ENCODE assay signal across 13 cellular contexts in the genomic region with DNA sequence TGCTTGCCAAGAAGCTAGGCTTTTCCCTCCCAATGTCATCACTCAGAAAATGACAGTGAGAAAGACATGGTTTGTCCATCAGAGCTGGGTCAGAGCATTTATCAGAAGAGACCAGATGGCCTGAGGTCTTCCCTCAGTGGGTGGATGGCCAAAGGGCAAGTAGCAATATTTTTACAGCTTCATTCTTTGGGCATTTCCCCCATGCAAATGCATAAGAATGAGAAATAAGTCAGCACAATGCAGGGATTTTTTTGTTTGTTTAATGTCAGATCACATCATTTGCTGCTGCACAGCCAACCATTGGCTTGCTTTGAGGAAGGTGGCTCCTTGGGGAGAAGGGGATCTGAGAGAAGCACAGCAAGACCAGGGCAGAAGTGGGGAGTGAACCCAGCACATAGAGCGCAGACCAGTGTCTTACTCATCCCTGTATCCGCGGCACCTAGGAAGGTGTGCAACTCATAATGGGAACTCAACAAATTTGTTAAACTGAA.
DNase-seq lines count a peak whose midpoint lies in the region; ATAC-seq, FAIRE-seq and TF ChIP-seq lines count a peak whose summit lies in the region.
"Had no signal": no experiment of that assay in that cellular context is flagged by ENCODE, and none has a peak within 500 bp of the region (broad histone marks: within the 10 kb centered on the region; RNA-seq: fewer than 3 reads in every experiment).

No MANE protein-coding gene starts in this region.

- FAIRE-seq in GM19239 (lab: Jason Lieb, UNC) = peak; percentile 37

- no peak for TF ChIP-seq CTCF in GM10248 (IDR thresholded peaks at IDR 0.05; ENCODE audit: control extremely low read depth, extremely low read depth, low read depth, missing control alignments)

- no peaks in the 10 kb centered on the region for H3K4me1 Mint-ChIP-seq in activated naive CD4-positive, alpha-beta T cell treated with anti-CD3 and anti-CD28 coated beads, Interleukin-2, amount 10 ng/mL, durations not matched to agents 7 days and 5 days
- H3K4me1 Mint-ChIP-seq: activated T-helper 17 cell treated with anti-CD3 and anti-CD28 coated beads, Interleukin-2, amount 50 U/mL, for 72 hours had no signal

- DNase-seq in GM10248 (ENCODE audit: extremely low spot score) (peak; percentile 46), GM19239 (ENCODE audit: insufficient read length, low spot score) (no peak), medulla oblongata (ENCODE audit: extremely low spot score) (no peak)
- DNase-seq in stimulated activated CD4-positive, alpha-beta T cell treated with anti-CD3 and anti-CD28 coated beads, Interleukin-4, amount 100 ng/mL, for 4 hours = no peak
- no peak for DNase-seq in activated naive CD4-positive, alpha-beta T cell treated with anti-CD3 and anti-CD28 coated beads, Interleukin-2, amount 10 ng/mL, durations not matched to agents 7 days and 5 days
- no peak for DNase-seq in stimulated activated CD8-positive, alpha-beta memory T cell treated with anti-CD3 and anti-CD28 coated beads, Interleukin-4, amount 100 ng/mL, for 48 hours
- DNase-seq: MM.1S; NCI-H526 treated with DMSO at 0.1 percent for 48 hours; nucleus accumbens; stimulated activated naive CD8-positive, alpha-beta T cell treated with anti-CD3 and anti-CD28 coated beads, Interleukin-15, amount 100 ng/mL, for 72 hours had no signal

- CTCF ChIA-PET in GM10248 (lab: Yijun Ruan, JAX) = interaction anchor here (1.3 kb wide), 1 partner anchor 11 kb away, joined by 4 read pairs; no protein-coding TSS in a partner anchor
- CTCF ChIA-PET in activated naive CD4-positive, alpha-beta T cell treated with anti-CD3 and anti-CD28 coated beads, Interleukin-2, amount 10 ng/mL, durations not matched to agents 7 days and 5 days (lab: Charles Lee) = no interaction called here

- no peak overlapping the region for H3K27ac Mint-ChIP-seq in activated naive CD4-positive, alpha-beta T cell treated with anti-CD3 and anti-CD28 coated beads, Interleukin-2, amount 10 ng/mL, durations not matched to agents 7 days and 5 days
- H3K27ac Mint-ChIP-seq: activated T-helper 17 cell treated with anti-CD3 and anti-CD28 coated beads, Interleukin-2, amount 50 U/mL, for 72 hours; stimulated activated naive CD8-positive, alpha-beta T cell treated with anti-CD3 and anti-CD28 coated beads, Interleukin-15, amount 100 ng/mL, for 72 hours had no signal

- no peaks in the 10 kb centered on the region for H3K27me3 Mint-ChIP-seq in activated naive CD4-positive, alpha-beta T cell treated with anti-CD3 and anti-CD28 coated beads, Interleukin-2, amount 10 ng/mL, durations not matched to agents 7 days and 5 days
- H3K27me3 Mint-ChIP-seq: activated T-helper 17 cell treated with anti-CD3 and anti-CD28 coated beads, Interleukin-2, amount 50 U/mL, for 72 hours; stimulated activated naive CD8-positive, alpha-beta T cell treated with anti-CD3 and anti-CD28 coated beads, Interleukin-15, amount 100 ng/mL, for 72 hours had no signal

- no peaks in the 10 kb centered on the region for H3K36me3 Mint-ChIP-seq in activated naive CD4-positive, alpha-beta T cell treated with anti-CD3 and anti-CD28 coated beads, Interleukin-2, amount 10 ng/mL, durations not matched to agents 7 days and 5 days

- H3K9me3 Mint-ChIP-seq in activated naive CD4-positive, alpha-beta T cell treated with anti-CD3 and anti-CD28 coated beads, Interleukin-2, amount 10 ng/mL, durations not matched to agents 7 days and 5 days = peaks cover 5% of the 10 kb centered on the region
- H3K9me3 Mint-ChIP-seq: activated T-helper 17 cell treated with anti-CD3 and anti-CD28 coated beads, Interleukin-2, amount 50 U/mL, for 72 hours had no signal

- peak; percentile 89 for ATAC-seq in HG02588 (IDR thresholded peaks at IDR 0.05; ENCODE audit: unreplicated experiment)
- ATAC-seq in HG03354 (IDR thresholded peaks at IDR 0.05; ENCODE audit: poor library complexity, severe bottlenecking, unreplicated experiment) = peak; percentile 68
- ATAC-seq: activated T-helper 17 cell treated with anti-CD3 and anti-CD28 coated beads, Interleukin-2, amount 50 U/mL, for 72 hours; stimulated activated naive CD8-positive, alpha-beta T cell treated with anti-CD3 and anti-CD28 coated beads, Interleukin-15, amount 100 ng/mL, for 72 hours had no signal

- no peak overlapping the region for H3K4me3 Mint-ChIP-seq in activated naive CD4-positive, alpha-beta T cell treated with anti-CD3 and anti-CD28 coated beads, Interleukin-2, amount 10 ng/mL, durations not matched to agents 7 days and 5 days
- H3K4me3 Mint-ChIP-seq: activated T-helper 17 cell treated with anti-CD3 and anti-CD28 coated beads, Interleukin-2, amount 50 U/mL, for 72 hours; stimulated activated naive CD8-positive, alpha-beta T cell treated with anti-CD3 and anti-CD28 coated beads, Interleukin-15, amount 100 ng/mL, for 72 hours had no signal

- POLR2A ChIA-PET in GM10248 (lab: Yijun Ruan, JAX) = no interaction called here
